1 cellular context compared by ENCODE assay signal in the genomic region with DNA sequence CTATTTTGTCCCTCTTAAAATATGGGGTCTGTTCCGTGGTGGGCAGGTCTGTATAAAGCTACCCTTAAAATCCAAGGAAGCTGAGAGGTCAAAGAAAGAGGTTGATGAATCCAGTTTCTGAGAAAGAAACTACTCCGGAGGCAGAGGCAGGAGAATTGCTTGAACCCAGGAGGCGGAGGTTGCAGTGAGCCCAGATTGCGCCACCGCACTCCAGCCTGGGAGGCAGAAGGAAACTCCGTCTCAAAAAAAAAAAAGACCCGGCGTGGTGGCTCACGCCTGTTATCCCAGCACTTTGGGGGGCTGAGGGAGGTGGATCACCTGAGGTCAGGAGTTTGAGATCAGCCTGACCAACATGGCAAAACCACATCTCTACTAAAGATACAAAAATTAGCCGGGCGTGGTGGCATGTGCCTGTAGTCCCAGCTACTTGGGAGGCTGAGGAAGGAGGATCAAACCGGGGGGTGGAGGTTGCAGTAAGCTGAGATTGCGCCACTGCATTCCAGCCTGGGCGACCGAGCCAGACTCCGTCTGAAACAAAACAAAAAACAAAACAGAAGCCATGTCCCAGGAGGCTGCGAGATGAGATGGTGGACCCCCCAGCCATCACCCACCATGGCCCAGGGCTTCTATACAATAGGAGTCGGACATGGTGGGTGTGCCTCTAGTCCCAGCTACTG.
TF ChIP-seq lines count a peak whose summit lies in the region.

No MANE protein-coding gene starts in this region.

TF ChIP-seq in HepG2, 621 proteins besides CTCF, POLR2A, EP300 and RAD21:
- TF ChIP-seq, protein P1, sequence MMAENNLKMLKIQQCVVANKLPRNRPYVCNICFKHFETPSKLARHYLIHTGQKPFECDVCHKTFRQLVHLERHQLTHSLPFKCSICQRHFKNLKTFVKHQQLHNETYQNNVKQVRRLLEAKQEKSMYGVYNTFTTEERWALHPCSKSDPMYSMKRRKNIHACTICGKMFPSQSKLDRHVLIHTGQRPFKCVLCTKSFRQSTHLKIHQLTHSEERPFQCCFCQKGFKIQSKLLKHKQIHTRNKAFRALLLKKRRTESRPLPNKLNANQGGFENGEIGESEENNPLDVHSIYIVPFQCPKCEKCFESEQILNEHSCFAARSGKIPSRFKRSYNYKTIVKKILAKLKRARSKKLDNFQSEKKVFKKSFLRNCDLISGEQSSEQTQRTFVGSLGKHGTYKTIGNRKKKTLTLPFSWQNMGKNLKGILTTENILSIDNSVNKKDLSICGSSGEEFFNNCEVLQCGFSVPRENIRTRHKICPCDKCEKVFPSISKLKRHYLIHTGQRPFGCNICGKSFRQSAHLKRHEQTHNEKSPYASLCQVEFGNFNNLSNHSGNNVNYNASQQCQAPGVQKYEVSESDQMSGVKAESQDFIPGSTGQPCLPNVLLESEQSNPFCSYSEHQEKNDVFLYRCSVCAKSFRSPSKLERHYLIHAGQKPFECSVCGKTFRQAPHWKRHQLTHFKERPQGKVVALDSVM (CRISPR knock-in tag; IDR thresholded peaks at IDR 0.05) = peak; percentile 22; the same call in 1 of the 2 replicates
